In genomic region chr6:127102859-127103258, GRCh38 we compare ENCODE assay signal across 17 cellular contexts. TPM values are rescaled to one million over a fixed set of nuclear protein-coding genes. Genes with fewer than 3 reads are reported as not detected.
A peak's percentile ranks its signal among the peaks of the same experiment; 100 is the strongest.
DNase-seq lines count a peak whose midpoint lies in the region; ATAC-seq and TF ChIP-seq lines count a peak whose summit lies in the region.
"Had no signal": no experiment of that assay in that cellular context is flagged by ENCODE, and none has a peak within 500 bp of the region (broad histone marks: within the 10 kb centered on the region; RNA-seq: fewer than 3 reads in every experiment).

No MANE protein-coding gene starts in this region.

- TF ChIP-seq CTCF in PC-9 (conservative IDR thresholded peaks at IDR 0.05) (no peak), gastroesophageal sphincter (IDR thresholded peaks at IDR 0.05) (no peak), smooth muscle cell (IDR thresholded peaks at IDR 0.05; ENCODE audit: borderline replicate concordance, insufficient read depth, poor library complexity, severe bottlenecking) (no peak)

- H3F3A ChIP-seq in GM23248 (ENCODE audit: insufficient read depth) (peaks cover 26% of the 10 kb centered on the region), PC-9 (ENCODE audit: insufficient read depth, low read depth) (peaks cover 13% of the 10 kb centered on the region; the same call in 1 of the 2 replicates), smooth muscle cell (ENCODE audit: low read depth) (peaks cover 5% of the 10 kb centered on the region)

- H3K36me3 ChIP-seq in GM23248 (ENCODE audit: low read depth) (no peaks in the 10 kb centered on the region), PC-9 (ENCODE audit: low read depth) (no peaks in the 10 kb centered on the region), gastroesophageal sphincter (no peaks in the 10 kb centered on the region), smooth muscle cell (ENCODE audit: low read depth) (no peaks in the 10 kb centered on the region)
- H3K36me3 ChIP-seq: BLaER1 treated with 17β-estradiol and CSF1 and Interleukin-3, amounts not matched to agents 10 nM and 100 nM; HAP-1 had no signal

- peak overlapping the region; percentile 11 for H3K4me2 ChIP-seq in GM23248 (ENCODE audit: unreplicated experiment)
- H3K4me2 ChIP-seq in PC-9: peak overlapping the region; percentile 23
- peak overlapping the region; percentile 67 for H3K4me2 ChIP-seq in smooth muscle cell
- H3K4me2 ChIP-seq: BLaER1 treated with 17β-estradiol and CSF1 and Interleukin-3, amounts not matched to agents 10 nM and 100 nM had no signal

- in situ Hi-C loops in GM23248 (cut with MboI): loop anchor here (25.0 kb wide), 1 partner anchor 1066 kb away; no protein-coding TSS in a partner anchor

- TF ChIP-seq POLR2A in gastroesophageal sphincter (IDR thresholded peaks at IDR 0.05): no peak

- H4K20me1 ChIP-seq in GM23248 (ENCODE audit: insufficient read depth): no peaks in the 10 kb centered on the region
- no peaks in the 10 kb centered on the region for H4K20me1 ChIP-seq in PC-9 (ENCODE audit: insufficient read depth)
- H4K20me1 ChIP-seq in smooth muscle cell (ENCODE audit: low read depth): no peaks in the 10 kb centered on the region
- H4K20me1 ChIP-seq: BLaER1 treated with 17β-estradiol and CSF1 and Interleukin-3, amounts not matched to agents 10 nM and 100 nM had no signal

- H3K4me3 ChIP-seq in GM23248 (no peak overlapping the region), PC-9 (no peak overlapping the region), gastroesophageal sphincter (no peak overlapping the region), smooth muscle cell (no peak overlapping the region)
- H3K4me3 ChIP-seq: BLaER1 treated with 17β-estradiol and CSF1 and Interleukin-3, amounts not matched to agents 10 nM and 100 nM; GM12878; HAP-1; K562 had no signal

- H3K9me3 ChIP-seq in GM23248 (ENCODE audit: low read depth) (no peaks in the 10 kb centered on the region), PC-9 (ENCODE audit: insufficient read depth, low read depth) (peaks cover 10% of the 10 kb centered on the region), gastroesophageal sphincter (no peaks in the 10 kb centered on the region), smooth muscle cell (replicated peaks; ENCODE audit: low read depth) (no peaks in the 10 kb centered on the region)
- H3K9me3 ChIP-seq: BLaER1 treated with 17β-estradiol and CSF1 and Interleukin-3, amounts not matched to agents 10 nM and 100 nM; HAP-1 had no signal

- H3K27me3 ChIP-seq in GM23248 (replicated peaks; ENCODE audit: insufficient read depth): no peaks in the 10 kb centered on the region
- H3K27me3 ChIP-seq in PC-9 (ENCODE audit: insufficient read depth, low read depth): no peaks in the 10 kb centered on the region
- H3K27me3 ChIP-seq in gastroesophageal sphincter: no peaks in the 10 kb centered on the region
- H3K27me3 ChIP-seq in smooth muscle cell (ENCODE audit: low read depth): no peaks in the 10 kb centered on the region
- H3K27me3 ChIP-seq: BLaER1 treated with 17β-estradiol and CSF1 and Interleukin-3, amounts not matched to agents 10 nM and 100 nM had no signal

- H3K4me1 Mint-ChIP-seq in activated T-helper 2 cell treated with anti-CD3 and anti-CD28 coated beads, Interferon-gamma antibody, Interleukin-2, Interleukin-4, amounts not matched to agents 10 μg/mL and 5 μg/mL and 100 μg/mL, durations not matched to agents 14 hours and 24 hours and 36 hours (ENCODE audit: low read depth): no peaks in the 10 kb centered on the region

- BruUV-seq in PC-9 (replicated peaks; lab: Mats Ljungman, UMichigan): no TSS peak

- no peaks in the 10 kb centered on the region for H3K9me3 Mint-ChIP-seq in activated T-helper 2 cell treated with anti-CD3 and anti-CD28 coated beads, Interferon-gamma antibody, Interleukin-2, Interleukin-4, amounts not matched to agents 10 μg/mL and 5 μg/mL and 100 μg/mL, durations not matched to agents 14 hours and 24 hours and 36 hours
- H3K9me3 Mint-ChIP-seq: CD4-positive, alpha-beta T cell had no signal

- no peak for ATAC-seq in gastroesophageal sphincter
- ATAC-seq: GM12878, K562 had no signal

- H3K79me2 ChIP-seq in GM23248 (ENCODE audit: insufficient read depth): no peaks in the 10 kb centered on the region
- no peaks in the 10 kb centered on the region for H3K79me2 ChIP-seq in PC-9 (ENCODE audit: low read depth)
- no peaks in the 10 kb centered on the region for H3K79me2 ChIP-seq in smooth muscle cell (ENCODE audit: low read depth)

- H2AFZ ChIP-seq in GM23248 (no peak overlapping the region), PC-9 (no peak overlapping the region), smooth muscle cell (ENCODE audit: low read depth) (no peak overlapping the region)

- peak; percentile 25 for DNase-seq in GM23248
- DNase-seq in PC-9: no peak
- no peak for DNase-seq in smooth muscle cell (lab: John Stamatoyannopoulos, UW; ENCODE audit: unreplicated experiment)
- DNase-seq in KG1 (lab: John Stamatoyannopoulos, UW): no peak
- no peak for DNase-seq in AML-193 (lab: John Stamatoyannopoulos, UW)
- DNase-seq in activated T-helper 2 cell treated with anti-CD3 and anti-CD28 coated beads, Interferon-gamma antibody, Interleukin-2, Interleukin-4, amounts not matched to agents 10 μg/mL and 5 μg/mL and 100 μg/mL, durations not matched to agents 14 hours and 24 hours and 36 hours (ENCODE audit: low spot score): no peak
- DNase-seq: Calu3; CD4-positive, alpha-beta T cell; DMS 273 treated with DMSO at 0.1 percent for 48 hours; DMS79; GOT3 had no signal

- POLR2A ChIA-PET in PC-9 (lab: Charles Lee; ENCODE audit: unreplicated experiment): no interaction called here

- WGBS in GM23248 (ENCODE audit: low coverage in 1 of 2, low lambda C conversion rate in 2 of 2, missing lambda C conversion rate in 2 of 2), 2 experiments: 97 to 98% methylated on average over 3 of the region's 3 CpGs
- WGBS in gastroesophageal sphincter (ENCODE audit: low coverage in 1 of 2), 2 donors: 92 to 94% methylated on average over 3 of the region's 3 CpGs
- 91% methylated on average over 3 of the region's 3 CpGs for WGBS in smooth muscle cell (ENCODE audit: low lambda C conversion rate)

- H3K27ac ChIP-seq in GM23248 (peak overlapping the region; percentile 75), PC-9 (peak overlapping the region; percentile 85), gastroesophageal sphincter (peak overlapping the region in 3 of 4 donors; percentile 29 to 60 (median 48)), smooth muscle cell (ENCODE audit: low read depth) (peak overlapping the region; percentile 61)
- H3K27ac ChIP-seq: BLaER1 treated with 17β-estradiol and CSF1 and Interleukin-3, amounts not matched to agents 10 nM and 100 nM had no signal

- H3K9me2 ChIP-seq in GM23248 (ENCODE audit: insufficient read depth): no peaks in the 10 kb centered on the region
- no peaks in the 10 kb centered on the region for H3K9me2 ChIP-seq in PC-9 (ENCODE audit: insufficient read depth)

- no peak overlapping the region for H3K27ac Mint-ChIP-seq in activated T-helper 2 cell treated with anti-CD3 and anti-CD28 coated beads, Interferon-gamma antibody, Interleukin-2, Interleukin-4, amounts not matched to agents 10 μg/mL and 5 μg/mL and 100 μg/mL, durations not matched to agents 14 hours and 24 hours and 36 hours
- H3K27ac Mint-ChIP-seq: CD4-positive, alpha-beta T cell had no signal

- intact Hi-C loops in PC-9 (cut with micrococcal nuclease; ENCODE audit: unreplicated experiment): loop anchor here (2.0 kb wide), 1 partner anchor 16 kb away; the partner anchor contains the start of gene RSPO3
- intact Hi-C loops in activated T-helper 2 cell treated with anti-CD3 and anti-CD28 coated beads, Interferon-gamma antibody, Interleukin-2, Interleukin-4, amounts not matched to agents 10 μg/mL and 5 μg/mL and 100 μg/mL, durations not matched to agents 14 hours and 24 hours and 36 hours (cut with micrococcal nuclease): no loop called here

- peaks cover 3% of the 10 kb centered on the region for H3K27me3 Mint-ChIP-seq in activated T-helper 2 cell treated with anti-CD3 and anti-CD28 coated beads, Interferon-gamma antibody, Interleukin-2, Interleukin-4, amounts not matched to agents 10 μg/mL and 5 μg/mL and 100 μg/mL, durations not matched to agents 14 hours and 24 hours and 36 hours (ENCODE audit: low read depth)

- H3K4me3 Mint-ChIP-seq in activated T-helper 2 cell treated with anti-CD3 and anti-CD28 coated beads, Interferon-gamma antibody, Interleukin-2, Interleukin-4, amounts not matched to agents 10 μg/mL and 5 μg/mL and 100 μg/mL, durations not matched to agents 14 hours and 24 hours and 36 hours (ENCODE audit: low read depth): no peak overlapping the region
- H3K4me3 Mint-ChIP-seq: CD4-positive, alpha-beta T cell had no signal

- H3K9ac ChIP-seq in GM23248 (peak overlapping the region; percentile 32), smooth muscle cell (ENCODE audit: low read depth) (peak overlapping the region; percentile 32)
- H3K9ac ChIP-seq: BLaER1 treated with 17β-estradiol and CSF1 and Interleukin-3, amounts not matched to agents 10 nM and 100 nM had no signal

- no peak for TF ChIP-seq EP300 in gastroesophageal sphincter (IDR thresholded peaks at IDR 0.05)

- peaks cover 34% of the 10 kb centered on the region for H3K4me1 ChIP-seq in GM23248 (ENCODE audit: insufficient read depth)
- H3K4me1 ChIP-seq in PC-9 (replicated peaks; ENCODE audit: insufficient read depth): peaks cover 17% of the 10 kb centered on the region
- H3K4me1 ChIP-seq in gastroesophageal sphincter: peaks cover 3 to 35% (median 6%) of the 10 kb centered on the region in 3 donors
- peaks cover 12% of the 10 kb centered on the region for H3K4me1 ChIP-seq in smooth muscle cell (ENCODE audit: low read depth)

- CTCF ChIA-PET in PC-9 (lab: Charles Lee): no interaction called here

- no peaks in the 10 kb centered on the region for H3K36me3 Mint-ChIP-seq in activated T-helper 2 cell treated with anti-CD3 and anti-CD28 coated beads, Interferon-gamma antibody, Interleukin-2, Interleukin-4, amounts not matched to agents 10 μg/mL and 5 μg/mL and 100 μg/mL, durations not matched to agents 14 hours and 24 hours and 36 hours (ENCODE audit: low read depth)

RNA-seq across cellular contexts. Expression of gene RSPO3, which starts 15.6 kb away (rescaled TPM):
- total RNA-seq in GM23248 (2014; rRNA removed; shearing (Covaris generic)): 0.13 and 1.4 TPM in 2 replicates
- 2.9 and 4.1 TPM in 2 replicates for polyA plus RNA-seq in GM23248 (2016; fragmentation: Nextera tagmentation; extraction: Ambion mirVana)
- not detected in 2 replicates for total RNA-seq in PC-9 (2021)
- 100 to 1,000 TPM in 1 of 4 donors, 10 to 100 TPM in 3; 61.0 to 117 (median 79.6) TPM for total RNA-seq in gastroesophageal sphincter
- total RNA-seq in smooth muscle cell: 21.7 and 28.8 TPM in 2 replicates
- polyA plus RNA-seq in smooth muscle cell: 70.1 and 74.5 TPM in 2 replicates
- total RNA-seq in activated T-helper 2 cell treated with anti-CD3 and anti-CD28 coated beads, Interferon-gamma antibody, Interleukin-2, Interleukin-4, amounts not matched to agents 10 μg/mL and 5 μg/mL and 100 μg/mL, durations not matched to agents 14 hours and 24 hours and 36 hours: not detected in 2 replicates
- total RNA-seq: Calu3; CD4-positive, alpha-beta T cell; G401; GM12878; K562 had no signal
- polyA plus RNA-seq: K562 had no signal

Comparison
In these comparisons a context has a peak if more than half of its experiments do, and no peak if none do; other contexts are left out.
1. H3K4me2 ChIP-seq: peak in every context shown above with its lines; median percentile 67 in smooth muscle cell; 23 in PC-9; 11 in GM23248.